12 cellular contexts compared by ENCODE assay signal in the genomic region with DNA sequence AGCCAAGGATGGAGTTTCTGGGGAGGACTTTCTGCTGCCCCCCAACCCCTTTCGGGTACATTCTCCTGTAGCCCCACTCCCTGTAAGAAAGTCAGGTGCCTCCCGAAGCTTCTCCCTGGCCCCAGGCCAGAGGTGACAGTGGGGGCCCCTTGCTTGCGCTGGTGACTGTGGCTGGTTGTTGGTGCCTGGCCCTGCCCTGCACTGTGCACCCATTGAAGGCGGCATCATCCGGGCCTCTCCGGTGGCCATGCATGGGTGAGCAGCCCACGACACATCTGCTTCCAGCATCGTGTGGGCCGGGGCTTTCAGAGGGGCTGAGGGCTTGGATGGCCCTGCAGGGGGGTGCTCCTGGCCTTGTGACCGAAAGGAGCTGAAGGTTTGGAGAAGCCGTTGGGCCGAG.
DNase-seq lines count a peak whose midpoint lies in the region; ATAC-seq and TF ChIP-seq lines count a peak whose summit lies in the region.
"Had no signal": no experiment of that assay in that cellular context is flagged by ENCODE, and none has a peak within 500 bp of the region (broad histone marks: within the 10 kb centered on the region; RNA-seq: fewer than 3 reads in every experiment).

No MANE protein-coding gene starts in this region.

- no peak for DNase-seq in CD4-positive, alpha-beta T cell
- DNase-seq in Karpas-422 = peak; percentile 83
- no peak for DNase-seq in osteocyte (ENCODE audit: extremely low spot score, unreplicated experiment)
- DNase-seq in NOMO-1 treated with dmso at 0.1 percent for 144 hours (lab: John Stamatoyannopoulos, UW; ENCODE audit: unreplicated experiment) = no peak
- DNase-seq in iPS-NIHi7 (ENCODE audit: extremely low spot score) = no peak
- DNase-seq: NCI-H2081 treated with DMSO at 0.1 percent for 48 hours had no signal

- no peak for TF ChIP-seq CTCF in CD4-positive, alpha-beta T cell (IDR thresholded peaks at IDR 0.05)
- no peak for TF ChIP-seq CTCF in brain (conservative IDR thresholded peaks at IDR 0.05)
- no peak for TF ChIP-seq CTCF in neutrophil (IDR thresholded peaks at IDR 0.05)
- TF ChIP-seq CTCF in osteocyte (IDR thresholded peaks at IDR 0.05) = no peak

- H3K4me1 Mint-ChIP-seq in CD4-positive, alpha-beta T cell (ENCODE audit: low read depth) = peaks cover 97% of the 10 kb centered on the region
- H3K4me1 Mint-ChIP-seq in brain (peaks cover 93% of the 10 kb centered on the region), osteocyte (ENCODE audit: unreplicated experiment) (peaks cover 95% of the 10 kb centered on the region)

- no peaks in the 10 kb centered on the region for H3K9me3 ChIP-seq in CD4-positive, alpha-beta T cell (ENCODE audit: control insufficient read depth, low read length)
- H3K9me3 ChIP-seq in Karpas-422 (ENCODE audit: low read length) (no peaks in the 10 kb centered on the region), neutrophil (no peaks in the 10 kb centered on the region)

- peak overlapping the region; percentile 74 for H3K4me2 ChIP-seq in Karpas-422 (ENCODE audit: low read depth, low read length, poor library complexity, severe bottlenecking)

- peak overlapping the region; percentile 39; the same call in 1 of the 2 replicates for H3K4me3 ChIP-seq in Karpas-422 (ENCODE audit: low read length)
- H3K4me3 ChIP-seq in neutrophil (ENCODE audit: low read depth in 1 of 2, low read length in 1 of 2) = peak overlapping the region in 1 of 2 experiments; percentile 62
- H3K4me3 ChIP-seq: cardiac muscle cell, neural progenitor cell had no signal

- peak overlapping the region; percentile 82 for H3K9ac ChIP-seq in Karpas-422 (ENCODE audit: low read length)
- H3K9ac ChIP-seq: neural progenitor cell had no signal

- peak overlapping the region; percentile 19; the same call in 1 of the 2 replicates for H2AFZ ChIP-seq in Karpas-422 (ENCODE audit: low read length)
- H2AFZ ChIP-seq: neural progenitor cell had no signal

- H3K79me2 ChIP-seq in Karpas-422 (ENCODE audit: low read length) = no peaks in the 10 kb centered on the region

- no peaks in the 10 kb centered on the region for H3K9me2 ChIP-seq in Karpas-422 (replicated peaks; ENCODE audit: insufficient read depth, low read length)

- H3K4me3 Mint-ChIP-seq in CD4-positive, alpha-beta T cell = peak overlapping the region; percentile 96
- H3K4me3 Mint-ChIP-seq in brain (no peak overlapping the region), osteocyte (ENCODE audit: unreplicated experiment) (no peak overlapping the region)
- H3K4me3 Mint-ChIP-seq: neural progenitor cell had no signal

- H3K27me3 Mint-ChIP-seq in CD4-positive, alpha-beta T cell = no peaks in the 10 kb centered on the region
- H3K27me3 Mint-ChIP-seq in brain (no peaks in the 10 kb centered on the region), osteocyte (ENCODE audit: unreplicated experiment) (no peaks in the 10 kb centered on the region)

- no peaks in the 10 kb centered on the region for H4K20me1 ChIP-seq in Karpas-422 (ENCODE audit: insufficient read depth, low read depth, low read length)

- H3K36me3 ChIP-seq in Karpas-422 (ENCODE audit: insufficient read depth, low read length) (no peaks in the 10 kb centered on the region), neutrophil (no peaks in the 10 kb centered on the region)
- H3K36me3 ChIP-seq: cardiac muscle cell, neural progenitor cell had no signal

- intact Hi-C loops in CD4-positive, alpha-beta T cell (cut with DNase I, micrococcal nuclease) = no loop called here

- peaks cover 11% of the 10 kb centered on the region for H3K36me3 Mint-ChIP-seq in CD4-positive, alpha-beta T cell (ENCODE audit: low read depth)
- H3K36me3 Mint-ChIP-seq in brain = no peaks in the 10 kb centered on the region
- peaks cover 3% of the 10 kb centered on the region for H3K36me3 Mint-ChIP-seq in osteocyte (ENCODE audit: unreplicated experiment)
- H3K36me3 Mint-ChIP-seq: neural progenitor cell had no signal

- H3K9me3 Mint-ChIP-seq in CD4-positive, alpha-beta T cell = no peaks in the 10 kb centered on the region
- peaks cover 0 to 2% (median 0%) of the 10 kb centered on the region in 5 experiments for H3K9me3 Mint-ChIP-seq in brain
- H3K9me3 Mint-ChIP-seq in osteocyte (ENCODE audit: unreplicated experiment) = no peaks in the 10 kb centered on the region
- H3K9me3 Mint-ChIP-seq: neural progenitor cell had no signal

- no peak for ATAC-seq in CD4-positive, alpha-beta T cell (ENCODE audit: poor library complexity)
- no peak for ATAC-seq in GM18868 (IDR thresholded peaks at IDR 0.05; ENCODE audit: unreplicated experiment)
- ATAC-seq: HCT116 had no signal

- peak overlapping the region; percentile 98 for H3K27ac ChIP-seq in CD4-positive, alpha-beta T cell (ENCODE audit: low read depth, low read length)
- H3K27ac ChIP-seq in Karpas-422 (ENCODE audit: low read length) (peak overlapping the region; percentile 100), neutrophil (peak overlapping the region; percentile 98)
- H3K27ac ChIP-seq: neural progenitor cell had no signal

- peak overlapping the region; percentile 93 for H3K27ac Mint-ChIP-seq in CD4-positive, alpha-beta T cell
- H3K27ac Mint-ChIP-seq in brain (peak overlapping the region; percentile 81 to 98 (median 94)), osteocyte (ENCODE audit: unreplicated experiment) (no peak overlapping the region)

- peaks cover 62% of the 10 kb centered on the region for H3K4me1 ChIP-seq in Karpas-422 (ENCODE audit: low read length)
- peaks cover 85% of the 10 kb centered on the region in 2 experiments for H3K4me1 ChIP-seq in neutrophil (ENCODE audit: control insufficient read depth in 1 of 2, insufficient read depth in 1 of 2, low read depth in 1 of 2, low read length in 1 of 2)

- CTCF ChIA-PET in CD4-positive, alpha-beta T cell (lab: Charles Lee) = no interaction called here

- POLR2A ChIA-PET in CD4-positive, alpha-beta T cell (lab: Charles Lee) = interaction anchor here (0.9 to 29.0 kb wide), 9 partner anchors 7 to 105 kb away, joined by 3 to 681 read pairs (median 63); no protein-coding TSS in a partner anchor

- no peaks in the 10 kb centered on the region for H3K27me3 ChIP-seq in CD4-positive, alpha-beta T cell (ENCODE audit: control insufficient read depth, insufficient read depth, low read length)
- H3K27me3 ChIP-seq in Karpas-422 (ENCODE audit: low read length) = no peaks in the 10 kb centered on the region
- H3K27me3 ChIP-seq in neutrophil = no peaks in the 10 kb centered on the region
- H3K27me3 ChIP-seq: cardiac muscle cell, neural progenitor cell had no signal
